ENCODE assay signal across 8 cellular contexts in genomic region chr6:53544500-53545308, GRCh38. TPM values are rescaled to one million over a fixed set of nuclear protein-coding genes. Genes with fewer than 3 reads are reported as not detected.
DNase-seq lines count a peak whose midpoint lies in the region; ATAC-seq, FAIRE-seq and TF ChIP-seq lines count a peak whose summit lies in the region.

TSS of gene GCLC (minus strand) at chr6:53545101. CDS start at chr6:53544645, 456 bp downstream.

- TF ChIP-seq POLR2A in H1 (IDR thresholded peaks at IDR 0.05; ENCODE audit: control extremely low read depth in 1 of 2, low read depth in 2 of 2, low read length in 2 of 2): peak; percentile 53 to 80

- H3K36me3 ChIP-seq in H1 (ENCODE audit: control insufficient read depth in 2 of 4, insufficient read depth in 4 of 4, low read length in 3 of 4) (no peaks in the 10 kb centered on the region; a peak in 1 of 8 replicates), mesendoderm (ENCODE audit: control insufficient read depth, insufficient read depth, low read length) (no peaks in the 10 kb centered on the region)

- no peak within 1 kb of the TSS for H3K23ac ChIP-seq in H1 (ENCODE audit: insufficient read length)
- peak within 1 kb of the TSS; percentile 70 for H3K23ac ChIP-seq in mesendoderm (ENCODE audit: low read length)

- FAIRE-seq in H1 (lab: Jason Lieb, UNC): no peak

- no peak within 1 kb of the TSS; the same call in 1 of the 2 replicates for H2AK5ac ChIP-seq in H1 (ENCODE audit: low read depth, low read length)
- no peak within 1 kb of the TSS for H2AK5ac ChIP-seq in mesendoderm (ENCODE audit: low read length)

- peak; percentile 94 for DNase-seq in COLO829 (ENCODE audit: low spot score)
- peak; percentile 75 for DNase-seq in HS-5 (ENCODE audit: low read depth)
- peak; percentile 93 to 95 for DNase-seq in NOMO-1 (lab: John Stamatoyannopoulos, UW; ENCODE audit: unreplicated experiment in 2 of 2)
- DNase-seq in activated CD8-positive, alpha-beta memory T cell treated with anti-CD3 and anti-CD28 coated beads for 4 hours (ENCODE audit: low read depth in 2 of 2): peak; percentile 79 to 81
- peak; percentile 89 to 93 for DNase-seq in H1 (ENCODE audit: low read depth in 1 of 2, low spot score in 2 of 2)
- DNase-seq in mesendoderm: peak; percentile 98
- DNase-seq in stimulated activated CD8-positive, alpha-beta memory T cell treated with anti-CD3 and anti-CD28 coated beads, Interleukin-15, amount 100 ng/mL, for 1 hour (ENCODE audit: low read depth): peak; percentile 76

- peak; percentile 56 to 82 for TF ChIP-seq RAD21 in H1 (IDR thresholded peaks at IDR 0.05 in 1 of 2, conservative IDR thresholded peaks at IDR 0.05 in 1 of 2; ENCODE audit: low read depth in 2 of 2, low read length in 2 of 2)

- H3K4me3 ChIP-seq in H1 (ENCODE audit: extremely low read depth in 1 of 4, insufficient read depth in 2 of 4, low read depth in 3 of 4, low read length in 4 of 4) (peak within 1 kb of the TSS; percentile 57 to 95 (median 80)), mesendoderm (ENCODE audit: low read length) (peak within 1 kb of the TSS; percentile 68)

- H2AFZ ChIP-seq in H1 (ENCODE audit: low read length): peak within 1 kb of the TSS; percentile 88; the same call in 1 of the 2 replicates

- WGBS in H1 (ENCODE audit: extremely low coverage in 1 of 2, insufficient coverage in 1 of 2, insufficient read length in 1 of 2, insufficient replicate concordance in 2 of 2, low coverage in 1 of 2, low lambda C conversion rate in 2 of 2, missing lambda C conversion rate in 1 of 2), 2 experiments: 0% methylated on average over 58 of the region's 100 CpGs; no CpG with 5 or more reads in 1 of the 2 experiments
- no CpG with 5 or more reads among the region's 100 CpGs for WGBS in mesendoderm (ENCODE audit: extremely low coverage, insufficient coverage, low lambda C conversion rate)

- H2BK5ac ChIP-seq in H1 (ENCODE audit: low read depth, low read length): peak within 1 kb of the TSS; percentile 91
- peak within 1 kb of the TSS; percentile 75 for H2BK5ac ChIP-seq in mesendoderm (ENCODE audit: low read length)

- H3K4me2 ChIP-seq in H1 (ENCODE audit: insufficient read depth in 1 of 2, low read depth in 2 of 2, low read length in 2 of 2): peak within 1 kb of the TSS; percentile 71 to 88
- H3K4me2 ChIP-seq in mesendoderm (ENCODE audit: low read length): peak within 1 kb of the TSS; percentile 38

- peaks cover 4 to 34% of the 10 kb centered on the region in 2 experiments for H3K79me2 ChIP-seq in H1 (ENCODE audit: control insufficient read depth in 1 of 2, insufficient read depth in 2 of 2, low read length in 2 of 2)
- peaks cover 19% of the 10 kb centered on the region for H3K79me2 ChIP-seq in mesendoderm (ENCODE audit: control insufficient read depth, insufficient read depth, low read length)

- H2BK120ac ChIP-seq in H1 (replicated peaks; ENCODE audit: low read depth, low read length) (no peak within 1 kb of the TSS), mesendoderm (ENCODE audit: low read depth, low read length) (no peak within 1 kb of the TSS)

- H3K4me1 ChIP-seq in H1 (replicated peaks in 1 of 4; ENCODE audit: control insufficient read depth in 3 of 4, insufficient read depth in 4 of 4, low read length in 3 of 4) (peaks cover 3 to 16% (median 7%) of the 10 kb centered on the region in 4 experiments; a peak in 5 of 7 replicates), mesendoderm (ENCODE audit: control insufficient read depth, low read depth, low read length) (peaks cover 14% of the 10 kb centered on the region)

- H2BK15ac ChIP-seq in H1 (ENCODE audit: low read length) (no peak within 1 kb of the TSS), mesendoderm (replicated peaks; ENCODE audit: low read depth) (no peak within 1 kb of the TSS)

- H3K23me2 ChIP-seq in H1 (ENCODE audit: low read depth, low read length): peaks cover 19% of the 10 kb centered on the region

- H3K56ac ChIP-seq in H1 (replicated peaks; ENCODE audit: insufficient read length, low read depth, low read length) (peak within 1 kb of the TSS; percentile 77), mesendoderm (ENCODE audit: low read length) (peak within 1 kb of the TSS; percentile 97)

- H3K27ac ChIP-seq in H1 (ENCODE audit: low read depth, low read length) (peak within 1 kb of the TSS; percentile 83; the same call in 1 of the 2 replicates), mesendoderm (ENCODE audit: low read depth, low read length) (peak within 1 kb of the TSS; percentile 92)

- H2BK20ac ChIP-seq in H1 (ENCODE audit: low read length): no peak within 1 kb of the TSS

- ATAC-seq in GM19467 (IDR thresholded peaks at IDR 0.05; ENCODE audit: unreplicated experiment): peak; percentile 58

- H3K9ac ChIP-seq in H1 (replicated peaks in 1 of 4; ENCODE audit: extremely low read depth in 1 of 4, low read depth in 3 of 4, low read length in 3 of 4): peak within 1 kb of the TSS; percentile 78 to 92 (median 86)
- peak within 1 kb of the TSS; percentile 89 for H3K9ac ChIP-seq in mesendoderm (ENCODE audit: low read length)

- H3K18ac ChIP-seq in H1 (ENCODE audit: extremely low read depth, low read length): peak within 1 kb of the TSS; percentile 91
- peak within 1 kb of the TSS; percentile 72 for H3K18ac ChIP-seq in mesendoderm (ENCODE audit: low read length)

- H4K5ac ChIP-seq in H1 (ENCODE audit: insufficient read length, low read depth, low read length) (peak within 1 kb of the TSS; percentile 54), mesendoderm (ENCODE audit: low read length) (no peak within 1 kb of the TSS)

- peak within 1 kb of the TSS; percentile 88; the same call in 1 of the 2 replicates for H2BK12ac ChIP-seq in H1 (ENCODE audit: low read depth, low read length)

- peak; percentile 55 to 81 (median 70) for TF ChIP-seq CTCF in H1 (IDR thresholded peaks at IDR 0.05; ENCODE audit: control extremely low read depth in 1 of 3, insufficient read depth in 1 of 3, low read depth in 1 of 3, low read length in 3 of 3)

- no peak within 1 kb of the TSS for H3K14ac ChIP-seq in H1 (ENCODE audit: insufficient read length)

- no peaks in the 10 kb centered on the region for H3K9me3 ChIP-seq in H1 (ENCODE audit: insufficient read depth in 2 of 2, low read depth in 1 of 2, low read length in 1 of 2)

- no peaks in the 10 kb centered on the region for H4K20me1 ChIP-seq in H1 (replicated peaks in 1 of 2; ENCODE audit: control insufficient read depth in 1 of 2, insufficient read depth in 2 of 2, low read length in 2 of 2)

- TF ChIP-seq EP300 in H1 (IDR thresholded peaks at IDR 0.05; ENCODE audit: borderline replicate concordance in 1 of 2, low read depth in 2 of 2, low read length in 2 of 2): no peak; a peak in 1 of 3 replicates

- no peak within 1 kb of the TSS for H3K4ac ChIP-seq in H1 (replicated peaks; ENCODE audit: insufficient read length, low read depth, low read length)
- peak within 1 kb of the TSS; percentile 64 for H3K4ac ChIP-seq in mesendoderm (ENCODE audit: low read depth, low read length)

- H4K8ac ChIP-seq in H1 (ENCODE audit: extremely low read depth, insufficient read depth, low read length): peak within 1 kb of the TSS; percentile 94
- no peak within 1 kb of the TSS for H4K8ac ChIP-seq in mesendoderm (ENCODE audit: low read depth, low read length)

- CTCF ChIA-PET in H1 (lab: Charles Lee; ENCODE audit: partially characterized antibody): interaction anchor here (0.6 to 1.5 kb wide), 12 partner anchors 9 to 411 kb away, joined by 3 to 5 read pairs (median 3); no protein-coding TSS in a partner anchor

- POLR2A ChIA-PET in H1 (lab: Charles Lee; ENCODE audit: partially characterized antibody): interaction anchor here (0.6 to 3.7 kb wide), 11 partner anchors 12 to 174 kb away, joined by 3 to 19 read pairs (median 3); partner anchors contain the start of gene KLHL31

- peaks cover 0 to 12% (median 8%) of the 10 kb centered on the region in 4 experiments; a peak in 5 of 7 replicates for H3K27me3 ChIP-seq in H1 (replicated peaks in 1 of 4; ENCODE audit: control insufficient read depth in 3 of 4, extremely low read depth in 1 of 4, insufficient read depth in 3 of 4, low read length in 3 of 4)
- H3K27me3 ChIP-seq in mesendoderm (ENCODE audit: insufficient read depth, low read length, poor library complexity): no peaks in the 10 kb centered on the region

- peaks cover 5% of the 10 kb centered on the region for H3K79me1 ChIP-seq in H1 (ENCODE audit: low read depth, low read length)
- H3K79me1 ChIP-seq in mesendoderm (ENCODE audit: low read length): peaks cover 3% of the 10 kb centered on the region

- peak within 1 kb of the TSS; percentile 72 for H4K91ac ChIP-seq in H1 (replicated peaks; ENCODE audit: insufficient read length, low read length)

TF ChIP-seq in H1, 55 proteins besides CTCF, POLR2A, EP300 and RAD21 (continues in another document):
- TF ChIP-seq SRF (IDR thresholded peaks at IDR 0.05; ENCODE audit: low read depth, low read length) (no peak), JUN (IDR thresholded peaks at IDR 0.05; ENCODE audit: low read depth, low read length) (no peak), CTBP2 (IDR thresholded peaks at IDR 0.05; ENCODE audit: borderline replicate concordance, insufficient read depth, insufficient read length, low read length) (peak; percentile 50), SP2 (IDR thresholded peaks at IDR 0.05; ENCODE audit: low read length) (no peak), BACH1 (IDR thresholded peaks at IDR 0.05; ENCODE audit: low read length) (peak; percentile 76), GABPA (IDR thresholded peaks at IDR 0.05; ENCODE audit: borderline replicate concordance, insufficient read depth, low read length) (no peak), SIN3A (conservative IDR thresholded peaks at IDR 0.05 in 1 of 2, IDR thresholded peaks at IDR 0.05 in 1 of 2; ENCODE audit: low read depth in 1 of 2, low read length in 2 of 2) (no peak; a peak in 2 of 4 replicates), CREB1 (IDR thresholded peaks at IDR 0.05) (peak; percentile 73), GTF2F1 (IDR thresholded peaks at IDR 0.05; ENCODE audit: borderline replicate concordance, low read depth, low read length) (no peak), TAF7 (optimal IDR thresholded peaks at IDR 0.05; ENCODE audit: borderline replicate concordance, low read depth, low read length) (peak; percentile 88), RFX5 (IDR thresholded peaks at IDR 0.05; ENCODE audit: borderline replicate concordance, low read depth, low read length) (peak; percentile 52; the same call in 1 of the 2 replicates), BCL11A (IDR thresholded peaks at IDR 0.05; ENCODE audit: low read depth in 2 of 2, low read length in 2 of 2) (no peak)

RNA-seq across cellular contexts. Expression of gene GCLC, which starts in this region (rescaled TPM):
- 52.9 and 54.0 TPM in 2 replicates for total RNA-seq in H1 (2021; fragmentation: NEBNext Ultra II Directional; extraction: Animal tissue kit (Norgen Biotek cat#: 25700))
- polyA plus RNA-seq in H1 (2011; rRNA removed): 10.8 and 15.8 TPM in 2 replicates
- 16.2 TPM for polyA plus RNA-seq in H1 (2011; cell fraction: cytosol; rRNA removed)
- 15.2 TPM for polyA plus RNA-seq in H1 (2011; cell fraction: nucleus; rRNA removed)
- polyA plus RNA-seq in H1 (2012, experiment 1 of 2): 33.9 to 55.2 TPM (median 38.2 TPM) in 4 replicates
- polyA plus RNA-seq in H1 (2012, experiment 2 of 2): 2.8 TPM
- 22.2 TPM for polyA plus RNA-seq in H1 (2013, experiment 1 of 2)
- polyA plus RNA-seq in H1 (2013, experiment 2 of 2): 23.7 TPM
- 41.1 and 43.4 TPM in 2 replicates for polyA minus RNA-seq in H1 (2011; rRNA and poly(A)+ RNA removed)
- 20.9 TPM for polyA minus RNA-seq in H1 (2011; cell fraction: cytosol; rRNA and poly(A)+ RNA removed)
- polyA minus RNA-seq in H1 (2011; cell fraction: nucleus; rRNA and poly(A)+ RNA removed): 43.7 TPM
- 30.6 TPM for polyA plus RNA-seq in mesendoderm (2013, experiment 1 of 2)
- polyA plus RNA-seq in mesendoderm (2013, experiment 2 of 2): 30.7 TPM

Comparison
In these comparisons a context has a peak if more than half of its experiments do, and no peak if none do; other contexts are left out.
1. Peak in every context shown above with its lines: DNase-seq, ATAC-seq, H3K4me3 ChIP-seq and H3K27ac ChIP-seq.